In the genomic region with DNA sequence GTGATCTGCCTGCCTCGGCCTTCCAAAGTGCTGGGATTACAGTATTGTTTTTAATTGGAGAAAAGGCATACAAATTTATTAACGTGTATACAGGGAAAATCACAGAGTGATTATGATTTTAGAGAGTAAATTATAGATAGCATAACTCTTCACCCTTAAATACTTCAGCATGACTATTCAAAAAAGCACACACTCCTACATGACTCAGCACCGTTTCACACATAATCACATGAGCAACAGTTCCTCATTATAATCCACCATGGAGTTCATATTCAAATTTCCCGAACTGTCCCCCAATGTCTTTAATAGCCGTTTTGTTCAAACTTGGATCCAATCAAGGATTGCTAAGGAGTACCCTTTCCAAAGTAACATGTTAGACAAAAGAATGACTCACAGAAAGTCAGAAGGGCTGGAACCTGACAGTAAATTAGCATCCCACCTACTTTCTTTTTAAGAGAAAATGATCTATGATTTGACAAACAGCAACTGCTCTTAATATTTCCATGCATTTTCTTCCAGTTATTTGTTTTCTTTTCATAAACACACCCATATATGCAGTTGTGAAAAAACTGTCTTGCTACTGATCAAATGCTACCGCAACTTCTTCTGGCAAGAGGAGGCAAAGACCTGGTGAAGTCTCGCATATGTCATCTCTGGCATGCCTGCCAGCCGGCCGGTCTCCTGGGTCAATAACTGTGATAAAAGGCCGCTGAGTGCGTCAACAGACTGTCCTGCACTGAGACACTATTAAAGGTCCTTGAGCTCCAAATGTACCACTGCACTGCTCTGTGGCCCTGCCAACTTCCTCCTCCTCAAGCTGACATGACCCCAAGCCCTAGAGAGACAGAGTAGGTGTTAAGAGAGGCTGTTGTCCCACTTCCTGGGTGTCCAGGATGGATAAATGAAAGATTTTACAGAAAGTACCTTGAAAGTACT, we compare ENCODE assay signal across 9 cellular contexts. TPM values are rescaled to one million over a fixed set of nuclear protein-coding genes. Genes with fewer than 3 reads are reported as not detected.
A peak's percentile ranks its signal among the peaks of the same experiment; 100 is the strongest.
DNase-seq lines count a peak whose midpoint lies in the region; ATAC-seq and TF ChIP-seq lines count a peak whose summit lies in the region.
"Had no signal": no experiment of that assay in that cellular context is flagged by ENCODE, and none has a peak within 500 bp of the region (broad histone marks: within the 10 kb centered on the region; RNA-seq: fewer than 3 reads in every experiment).

No MANE protein-coding gene starts in this region.

- H3K4me3 ChIP-seq in OCI-LY3 (ENCODE audit: low read length) = peak overlapping the region; percentile 63
- H3K4me3 ChIP-seq in mucosa of descending colon = no peak overlapping the region

- H3K9me3 ChIP-seq in OCI-LY3 (ENCODE audit: insufficient read depth, low read length) (no peaks in the 10 kb centered on the region), mucosa of descending colon (no peaks in the 10 kb centered on the region)

- peak overlapping the region; percentile 13 for H3K27ac Mint-ChIP-seq in chondrocyte (ENCODE audit: unreplicated experiment)

- H3K36me3 ChIP-seq in OCI-LY3 (replicated peaks; ENCODE audit: low read depth, low read length) (peaks cover 18% of the 10 kb centered on the region), mucosa of descending colon (ENCODE audit: low read depth) (no peaks in the 10 kb centered on the region)

- H3K27me3 Mint-ChIP-seq in chondrocyte (ENCODE audit: low read depth) = no peaks in the 10 kb centered on the region

- ATAC-seq in mucosa of descending colon (peak; percentile 70), GM21360 (IDR thresholded peaks at IDR 0.05; ENCODE audit: unreplicated experiment) (no peak), GM21515 (IDR thresholded peaks at IDR 0.05; ENCODE audit: unreplicated experiment) (no peak)

- DNase-seq in NCI-H510A treated with DMSO at 0.1 percent for 48 hours (lab: John Stamatoyannopoulos, UW) (peak; percentile 51), NCI-H510A (lab: John Stamatoyannopoulos, UW) (no peak), chondrocyte (ENCODE audit: low spot score) (no peak), mucosa of descending colon (peak; percentile 48 to 72 (median 62)), pons (ENCODE audit: low spot score) (no peak)

- no peak overlapping the region for H3K4me3 Mint-ChIP-seq in chondrocyte (ENCODE audit: unreplicated experiment)

- no peaks in the 10 kb centered on the region for H3K9me3 Mint-ChIP-seq in chondrocyte (ENCODE audit: low read depth)

- intact Hi-C loops in mucosa of descending colon (cut with DNase I, micrococcal nuclease) = no loop called here

- H3K4me2 ChIP-seq in OCI-LY3 (ENCODE audit: low read length) = peak overlapping the region; percentile 81

- peaks cover 100% of the 10 kb centered on the region for H3K79me2 ChIP-seq in OCI-LY3 (ENCODE audit: low read length)

- H3K36me3 Mint-ChIP-seq in chondrocyte (ENCODE audit: low read depth) = no peaks in the 10 kb centered on the region

- H3K27me3 ChIP-seq in OCI-LY3 (ENCODE audit: low read depth, low read length) = no peaks in the 10 kb centered on the region

- peak overlapping the region; percentile 67 for H3K9ac ChIP-seq in OCI-LY3 (ENCODE audit: low read length)

- TF ChIP-seq CTCF in OCI-LY3 (IDR thresholded peaks at IDR 0.05; ENCODE audit: low read depth, low read length) (no peak), chondrocyte (IDR thresholded peaks at IDR 0.05) (no peak), mucosa of descending colon (IDR thresholded peaks at IDR 0.05) (no peak)

- peak overlapping the region; percentile 90 for H3K27ac ChIP-seq in OCI-LY3 (ENCODE audit: low read length)
- H3K27ac ChIP-seq: C4-2B had no signal

- H4K20me1 ChIP-seq in OCI-LY3 (ENCODE audit: insufficient read depth, low read length) = peaks cover 75% of the 10 kb centered on the region

- H3K4me1 Mint-ChIP-seq in chondrocyte (ENCODE audit: low read depth) = peaks cover 34% of the 10 kb centered on the region

- H3K4me1 ChIP-seq in OCI-LY3 (ENCODE audit: low read length) (peaks cover 85% of the 10 kb centered on the region), mucosa of descending colon (ENCODE audit: low read depth) (peaks cover 50% of the 10 kb centered on the region)

- no peak overlapping the region for H2AFZ ChIP-seq in OCI-LY3 (ENCODE audit: low read depth, low read length)

RNA-seq across cellular contexts. Expression of gene RAPGEF1, which starts 31.9 kb away (rescaled TPM):
- total RNA-seq in chondrocyte = 65.4 to 77.3 TPM (median 73.1 TPM) in 3 replicates
- 100 to 1,000 TPM in 1 of 3 donors, 10 to 100 TPM in 2; 67.1 to 103 (median 84.2) TPM for total RNA-seq in mucosa of descending colon

Comparison
In these comparisons a context has a peak if more than half of its experiments do, and no peak if none do; other contexts are left out.
1. DNase-seq: peak in NCI-H510A treated with DMSO at 0.1 percent for 48 hours (single experiment) and mucosa of descending colon (3 of 3); none in NCI-H510A (single experiment), chondrocyte (single experiment) and pons (single experiment).